ENCODE assay signal across 8 cellular contexts in the genomic region with DNA sequence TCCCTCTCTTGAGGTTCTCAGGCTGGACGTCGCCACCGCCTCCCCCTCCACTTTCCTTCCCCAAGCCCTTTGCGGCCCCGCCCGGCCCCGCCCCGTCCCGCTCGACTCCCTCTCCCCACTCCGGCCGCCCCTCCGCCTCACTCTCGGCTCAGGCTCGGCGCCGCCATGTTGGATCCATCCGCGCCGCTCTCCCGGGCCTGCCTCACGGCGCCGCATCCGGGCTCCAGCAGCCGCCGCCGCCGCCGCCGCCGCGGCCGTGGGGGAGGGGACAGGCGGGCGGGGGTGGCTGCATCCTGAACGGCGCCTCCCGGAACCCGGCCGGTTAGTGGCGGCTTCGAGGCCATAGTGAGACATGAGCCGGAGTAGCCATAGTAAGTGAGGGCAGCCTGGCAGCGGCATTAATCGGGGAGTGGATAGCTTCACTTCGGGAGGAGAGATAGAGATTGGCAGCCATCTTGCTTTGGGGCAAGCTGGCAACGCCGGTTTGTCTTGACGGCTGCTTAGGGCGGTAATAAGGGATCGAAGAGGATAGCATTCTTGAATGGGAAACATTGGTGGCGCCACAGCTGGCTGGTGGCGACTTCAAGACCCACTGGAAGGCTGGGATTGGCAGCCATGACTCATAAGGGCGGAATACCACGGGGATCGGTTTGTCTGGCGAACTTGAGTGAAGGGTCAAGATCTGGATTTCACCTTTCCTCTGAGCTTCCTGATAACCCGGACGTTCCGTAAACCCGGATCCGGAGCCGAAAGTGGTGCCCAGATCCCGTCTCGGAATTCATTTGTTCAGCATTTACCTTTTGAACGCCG. TPM values are rescaled to one million over a fixed set of nuclear protein-coding genes. Genes with fewer than 3 reads are reported as not detected.
DNase-seq lines count a peak whose midpoint lies in the region; ATAC-seq and TF ChIP-seq lines count a peak whose summit lies in the region.

A gene with protein sequence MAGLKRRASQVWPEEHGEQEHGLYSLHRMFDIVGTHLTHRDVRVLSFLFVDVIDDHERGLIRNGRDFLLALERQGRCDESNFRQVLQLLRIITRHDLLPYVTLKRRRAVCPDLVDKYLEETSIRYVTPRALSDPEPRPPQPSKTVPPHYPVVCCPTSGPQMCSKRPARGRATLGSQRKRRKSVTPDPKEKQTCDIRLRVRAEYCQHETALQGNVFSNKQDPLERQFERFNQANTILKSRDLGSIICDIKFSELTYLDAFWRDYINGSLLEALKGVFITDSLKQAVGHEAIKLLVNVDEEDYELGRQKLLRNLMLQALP (minus strand): TSS at position 258 of the 810 bp plus-strand sequence. CDS start 8,205 bp downstream, outside the sequence.

- H3K4me1 Mint-ChIP-seq in activated naive CD8-positive, alpha-beta T cell treated with anti-CD3 and anti-CD28 coated beads, Interleukin-2, amount 50 U/mL, for 24 hours = peaks cover 44% of the 10 kb centered on the region
- peaks cover 22% of the 10 kb centered on the region for H3K4me1 Mint-ChIP-seq in type B pancreatic cell (ENCODE audit: unreplicated experiment)

- no peaks in the 10 kb centered on the region for H3K27me3 ChIP-seq in cardiac muscle cell

- ATAC-seq in HG02763 (IDR thresholded peaks at IDR 0.05; ENCODE audit: unreplicated experiment) = peak; percentile 93
- peak; percentile 96 for ATAC-seq in activated naive CD8-positive, alpha-beta T cell treated with anti-CD3 and anti-CD28 coated beads, Interleukin-2, amount 50 U/mL, for 24 hours

- no peak within 1 kb of the TSS for H3K27ac Mint-ChIP-seq in activated naive CD8-positive, alpha-beta T cell treated with anti-CD3 and anti-CD28 coated beads, Interleukin-2, amount 50 U/mL, for 24 hours
- H3K27ac Mint-ChIP-seq in type B pancreatic cell = peak within 1 kb of the TSS; percentile 88

- H3K36me3 Mint-ChIP-seq in activated naive CD8-positive, alpha-beta T cell treated with anti-CD3 and anti-CD28 coated beads, Interleukin-2, amount 50 U/mL, for 24 hours (ENCODE audit: low read depth) = peaks cover 31% of the 10 kb centered on the region
- H3K36me3 Mint-ChIP-seq in type B pancreatic cell = peaks cover 13% of the 10 kb centered on the region

- DNase-seq in NCI-H1417 treated with DMSO at 0.1 percent for 48 hours (lab: John Stamatoyannopoulos, UW) (peak; percentile 88), SW480 (ENCODE audit: low spot score) (peak; percentile 98), cardiac muscle cell (ENCODE audit: low read depth in 1 of 2, low spot score in 1 of 2) (peak; percentile 96 to 98), pons (ENCODE audit: low spot score) (peak; percentile 98), type B pancreatic cell (ENCODE audit: extremely low spot score, unreplicated experiment) (peak; percentile 90)
- peak; percentile 87 for DNase-seq in activated naive CD8-positive, alpha-beta T cell treated with anti-CD3 and anti-CD28 coated beads, Interleukin-2, amount 50 U/mL, for 24 hours

- no peaks in the 10 kb centered on the region for H3K27me3 Mint-ChIP-seq in activated naive CD8-positive, alpha-beta T cell treated with anti-CD3 and anti-CD28 coated beads, Interleukin-2, amount 50 U/mL, for 24 hours
- H3K27me3 Mint-ChIP-seq in type B pancreatic cell = no peaks in the 10 kb centered on the region

- H3K36me3 ChIP-seq in cardiac muscle cell = no peaks in the 10 kb centered on the region

- H3K4me3 Mint-ChIP-seq in activated naive CD8-positive, alpha-beta T cell treated with anti-CD3 and anti-CD28 coated beads, Interleukin-2, amount 50 U/mL, for 24 hours = no peak within 1 kb of the TSS
- no peak within 1 kb of the TSS for H3K4me3 Mint-ChIP-seq in type B pancreatic cell

- peak within 1 kb of the TSS; percentile 60 for H3K4me3 ChIP-seq in cardiac muscle cell

- H3K27ac ChIP-seq in cardiac muscle cell = peak within 1 kb of the TSS; percentile 97

- H3K9me3 Mint-ChIP-seq in activated naive CD8-positive, alpha-beta T cell treated with anti-CD3 and anti-CD28 coated beads, Interleukin-2, amount 50 U/mL, for 24 hours = no peaks in the 10 kb centered on the region
- H3K9me3 Mint-ChIP-seq in type B pancreatic cell = no peaks in the 10 kb centered on the region

- TF ChIP-seq CTCF in GM12873 (IDR thresholded peaks at IDR 0.05; ENCODE audit: insufficient read depth, low read depth, low read length, missing control alignments) (peak; percentile 16), cardiac muscle cell (IDR thresholded peaks at IDR 0.05; ENCODE audit: low read depth, low read length) (no peak), type B pancreatic cell (conservative IDR thresholded peaks at IDR 0.05) (peak; percentile 26)

- H3K4me1 ChIP-seq in cardiac muscle cell (ENCODE audit: low read depth) = peaks cover 30% of the 10 kb centered on the region

- H3K9me3 ChIP-seq in cardiac muscle cell (ENCODE audit: low read depth) = no peaks in the 10 kb centered on the region

RNA-seq across cellular contexts. Expression of the gene that starts here (rescaled TPM):
- total RNA-seq in cardiac muscle cell (28.1 and 36.5 TPM in 2 replicates), type B pancreatic cell (ENCODE audit: low replicate concordance) (31.3 and 41.0 TPM in 2 replicates)
- 30.8 and 35.5 TPM in 2 replicates for polyA plus RNA-seq in cardiac muscle cell

Comparison
In these comparisons a context has a peak if more than half of its experiments do, and no peak if none do; other contexts are left out.
1. Peak in every context shown above with its lines: DNase-seq, ATAC-seq, H3K4me3 ChIP-seq and H3K27ac ChIP-seq.